ENCODE assay signal across 21 cellular contexts in the genomic region with DNA sequence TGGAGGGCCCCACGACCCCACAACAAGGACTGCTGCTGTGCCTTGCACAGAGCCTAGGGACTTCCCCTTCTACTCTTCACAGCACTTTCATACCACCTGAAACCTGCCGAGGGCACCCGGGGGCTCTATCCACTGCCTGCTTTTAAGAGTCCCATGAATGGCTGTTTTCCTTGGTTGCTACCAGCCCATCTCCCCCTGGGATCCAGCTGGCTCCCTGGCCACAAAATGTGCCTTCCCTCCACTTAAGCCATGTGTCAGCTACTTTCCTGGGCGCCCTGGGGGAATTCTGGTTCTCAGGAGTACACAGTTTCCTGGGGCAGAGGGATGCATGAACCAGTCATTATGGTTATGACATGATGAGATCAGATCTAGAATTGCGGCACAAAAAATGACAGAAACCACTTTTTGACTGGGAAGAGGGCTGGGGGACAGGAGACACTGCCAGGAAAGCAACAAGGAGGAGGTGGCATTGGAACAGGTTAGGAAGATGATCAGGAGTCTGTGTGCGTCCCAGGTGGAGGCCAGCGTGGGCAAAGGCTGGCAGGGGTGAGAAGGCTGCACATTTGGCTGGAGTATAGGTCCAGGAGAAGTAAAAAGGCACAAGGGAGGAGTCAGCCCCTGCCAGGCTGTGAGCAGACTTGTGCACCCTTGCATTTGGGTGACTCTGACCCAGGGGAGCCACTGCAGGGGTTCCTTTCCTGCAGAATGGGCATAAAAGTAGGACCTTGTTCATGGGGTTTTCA. TPM values are rescaled to one million over a fixed set of nuclear protein-coding genes. Genes with fewer than 3 reads are reported as not detected.
A peak's percentile ranks its signal among the peaks of the same experiment; 100 is the strongest.
DNase-seq lines count a peak whose midpoint lies in the region; ATAC-seq, FAIRE-seq and TF ChIP-seq lines count a peak whose summit lies in the region.
"Had no signal": no experiment of that assay in that cellular context is flagged by ENCODE, and none has a peak within 500 bp of the region (broad histone marks: within the 10 kb centered on the region; RNA-seq: fewer than 3 reads in every experiment).

No MANE protein-coding gene starts in this region.

- peak overlapping the region; percentile 30 for H4K91ac ChIP-seq in H1 (replicated peaks; ENCODE audit: insufficient read length, low read length)

- CTCF ChIA-PET in H1 (lab: Charles Lee; ENCODE audit: partially characterized antibody) = interaction anchor here (0.8 kb wide), 1 partner anchor 64 kb away, joined by 3 read pairs; no protein-coding TSS in a partner anchor

- no peaks in the 10 kb centered on the region; the same call in 1 of the 2 replicates for H3K79me1 ChIP-seq in H1 (ENCODE audit: low read depth, low read length)

- TF ChIP-seq CTCF in H1 (IDR thresholded peaks at IDR 0.05; ENCODE audit: control extremely low read depth in 1 of 3, insufficient read depth in 1 of 3, low read depth in 1 of 3, low read length in 3 of 3) = no peak

- H3K4me1 ChIP-seq in H1 (replicated peaks in 1 of 4; ENCODE audit: control insufficient read depth in 3 of 4, insufficient read depth in 4 of 4, low read length in 3 of 4) = peaks cover 0 to 21% (median 13%) of the 10 kb centered on the region in 4 experiments; a peak in 6 of 7 replicates

- POLR2A ChIA-PET in H1 (lab: Charles Lee; ENCODE audit: partially characterized antibody) = interaction anchor here (1.1 to 2.0 kb wide), 2 partner anchors 8 to 17 kb away, joined by 3 to 5 read pairs; no protein-coding TSS in a partner anchor

- no peak for ATAC-seq in T-helper 17 cell
- ATAC-seq: CD8-positive, alpha-beta T cell; left ventricle myocardium superior; naive thymus-derived CD4-positive, alpha-beta T cell; sciatic nerve had no signal

- no peak overlapping the region for H3K18ac ChIP-seq in H1 (ENCODE audit: extremely low read depth, low read length)

- no peak overlapping the region for H3K4me3 Mint-ChIP-seq in T-helper 17 cell
- H3K4me3 Mint-ChIP-seq: CD8-positive, alpha-beta T cell had no signal

- no peak overlapping the region for H2AFZ ChIP-seq in H1 (ENCODE audit: low read length)
- H2AFZ ChIP-seq: PC-9 had no signal

- no peaks in the 10 kb centered on the region for H3K9me3 ChIP-seq in H1 (ENCODE audit: insufficient read depth in 2 of 2, low read depth in 1 of 2, low read length in 1 of 2)
- no peaks in the 10 kb centered on the region for H3K9me3 ChIP-seq in T-helper 17 cell (ENCODE audit: control insufficient read depth, low read length, poor library complexity, severe bottlenecking)
- H3K9me3 ChIP-seq: testis had no signal

- no peak overlapping the region for H3K27ac ChIP-seq in H1 (ENCODE audit: low read depth, low read length)
- H3K27ac ChIP-seq: 22Rv1, coronary artery, PC-9, testis had no signal

- 0 out of 2 replicates have a peak overlapping the region, but pooled peaks have one; percentile 23 for H2BK12ac ChIP-seq in H1 (ENCODE audit: low read depth, low read length)

- H3K4me3 ChIP-seq in H1 (ENCODE audit: extremely low read depth in 1 of 4, insufficient read depth in 2 of 4, low read depth in 3 of 4, low read length in 4 of 4) = no peak overlapping the region
- H3K4me3 ChIP-seq: coronary artery, PC-9, testis had no signal

- H2BK20ac ChIP-seq in H1 (ENCODE audit: low read length) = no peak overlapping the region

- TF ChIP-seq RAD21 in H1 (IDR thresholded peaks at IDR 0.05 in 1 of 2, conservative IDR thresholded peaks at IDR 0.05 in 1 of 2; ENCODE audit: low read depth in 2 of 2, low read length in 2 of 2) = no peak

- no peak overlapping the region for H4K5ac ChIP-seq in H1 (ENCODE audit: insufficient read length, low read depth, low read length)

- no peak overlapping the region for H3K27ac Mint-ChIP-seq in T-helper 17 cell
- H3K27ac Mint-ChIP-seq: CD8-positive, alpha-beta T cell had no signal

- H3K9ac ChIP-seq in H1 (replicated peaks in 1 of 4; ENCODE audit: extremely low read depth in 1 of 4, low read depth in 3 of 4, low read length in 3 of 4) = no peak overlapping the region

- no peak overlapping the region for H3K23ac ChIP-seq in H1 (ENCODE audit: insufficient read length)

- H3K36me3 ChIP-seq in H1 (ENCODE audit: control insufficient read depth in 2 of 4, insufficient read depth in 4 of 4, low read length in 3 of 4) = no peaks in the 10 kb centered on the region

- no peak for TF ChIP-seq EP300 in H1 (IDR thresholded peaks at IDR 0.05; ENCODE audit: borderline replicate concordance in 1 of 2, low read depth in 2 of 2, low read length in 2 of 2)

- H3K36me3 Mint-ChIP-seq in T-helper 17 cell (ENCODE audit: low read depth) = peaks cover 5% of the 10 kb centered on the region
- H3K36me3 Mint-ChIP-seq: CD8-positive, alpha-beta T cell had no signal

- H3K4ac ChIP-seq in H1 (replicated peaks; ENCODE audit: insufficient read length, low read depth, low read length) = no peak overlapping the region

- WGBS in H1 (ENCODE audit: extremely low coverage in 1 of 2, insufficient coverage in 1 of 2, insufficient read length in 1 of 2, insufficient replicate concordance in 2 of 2, low coverage in 1 of 2, low lambda C conversion rate in 2 of 2, missing lambda C conversion rate in 1 of 2), 2 experiments = 79% methylated on average over 7 of the region's 7 CpGs; no CpG with 5 or more reads in 1 of the 2 experiments

- peaks cover 15% of the 10 kb centered on the region for H3K23me2 ChIP-seq in H1 (ENCODE audit: low read depth, low read length)

- no peak overlapping the region for H3K4me2 ChIP-seq in H1 (ENCODE audit: insufficient read depth in 1 of 2, low read depth in 2 of 2, low read length in 2 of 2)
- H3K4me2 ChIP-seq: PC-9 had no signal

- peak; percentile 22 for DNase-seq in DMS 273 (lab: John Stamatoyannopoulos, UW; ENCODE audit: unreplicated experiment)
- DNase-seq in DMS 273 treated with DMSO at 0.1 percent for 48 hours (lab: John Stamatoyannopoulos, UW) = no peak
- DNase-seq in GM18507 (ENCODE audit: extremely low spot score, insufficient read length, low read depth) = no peak
- peak; percentile 65 for DNase-seq in NCI-H2171 (lab: John Stamatoyannopoulos, UW)
- DNase-seq in H1 (ENCODE audit: low read depth in 1 of 2, low spot score in 2 of 2) = no peak
- DNase-seq in T-helper 17 cell = no peak
- no peak for DNase-seq in HK-2 (ENCODE audit: unreplicated experiment)
- DNase-seq in SW 1271 (lab: John Stamatoyannopoulos, UW) = no peak
- DNase-seq: activated CD4-positive, CD25-positive, alpha-beta regulatory T cell treated with anti-CD3 and anti-CD28 coated beads, Interleukin-2, amount 50 U/mL, for 72 hours; CD8-positive, alpha-beta T cell; GDM1; left ventricle myocardium superior; NCI-H226; PC-9; testis had no signal

- H4K20me1 ChIP-seq in H1 (replicated peaks in 1 of 2; ENCODE audit: control insufficient read depth in 1 of 2, insufficient read depth in 2 of 2, low read length in 2 of 2) = no peaks in the 10 kb centered on the region

- H3K4me1 Mint-ChIP-seq in T-helper 17 cell = peaks cover 23% of the 10 kb centered on the region

- no peak overlapping the region for H2AK5ac ChIP-seq in H1 (ENCODE audit: low read depth, low read length)

- peaks cover 0 to 21% (median 12%) of the 10 kb centered on the region in 4 experiments; a peak in 6 of 7 replicates for H3K27me3 ChIP-seq in H1 (replicated peaks in 1 of 4; ENCODE audit: control insufficient read depth in 3 of 4, extremely low read depth in 1 of 4, insufficient read depth in 3 of 4, low read length in 3 of 4)
- H3K27me3 ChIP-seq: testis had no signal

- H2BK5ac ChIP-seq in H1 (ENCODE audit: low read depth, low read length) = no peak overlapping the region

- FAIRE-seq in GM18507 (lab: Jason Lieb, UNC) = peak; percentile 84
- FAIRE-seq in H1 (lab: Jason Lieb, UNC) = no peak

- no peak for TF ChIP-seq POLR2A in H1 (IDR thresholded peaks at IDR 0.05; ENCODE audit: control extremely low read depth in 1 of 2, low read depth in 2 of 2, low read length in 2 of 2)

- H3K56ac ChIP-seq in H1 (replicated peaks; ENCODE audit: insufficient read length, low read depth, low read length) = no peak overlapping the region

- no peak overlapping the region for H3K14ac ChIP-seq in H1 (ENCODE audit: insufficient read length)

- H3K27me3 Mint-ChIP-seq in T-helper 17 cell = peaks cover 31% of the 10 kb centered on the region

- H3K79me2 ChIP-seq in H1 (ENCODE audit: control insufficient read depth in 1 of 2, insufficient read depth in 2 of 2, low read length in 2 of 2) = peaks cover 0 to 14% of the 10 kb centered on the region in 2 experiments; a peak in 2 of 4 replicates

- no peak overlapping the region for H2BK120ac ChIP-seq in H1 (replicated peaks; ENCODE audit: low read depth, low read length)

- peak overlapping the region; percentile 18; the same call in 1 of the 2 replicates for H2BK15ac ChIP-seq in H1 (ENCODE audit: low read length)

- no peak overlapping the region; the same call in 1 of the 2 replicates for H4K8ac ChIP-seq in H1 (ENCODE audit: extremely low read depth, insufficient read depth, low read length)

TF ChIP-seq in H1, 55 proteins besides CTCF, POLR2A, EP300 and RAD21 (continues in another document):
- no peak for TF ChIP-seq TAF7 (optimal IDR thresholded peaks at IDR 0.05; ENCODE audit: borderline replicate concordance, low read depth, low read length)
- TF ChIP-seq SIN3A (conservative IDR thresholded peaks at IDR 0.05 in 1 of 2, IDR thresholded peaks at IDR 0.05 in 1 of 2; ENCODE audit: low read depth in 1 of 2, low read length in 2 of 2) = no peak
- no peak for TF ChIP-seq SRF (IDR thresholded peaks at IDR 0.05; ENCODE audit: low read depth, low read length)
- TF ChIP-seq TBP (IDR thresholded peaks at IDR 0.05; ENCODE audit: low read depth, low read length) = no peak
- TF ChIP-seq CEBPB (IDR thresholded peaks at IDR 0.05; ENCODE audit: low read depth, low read length) = no peak

RNA-seq across cellular contexts. Expression of a gene that starts 3.2 kb away (rescaled TPM):
- 32.7 and 35.1 TPM in 2 replicates for total RNA-seq in H1 (2021; fragmentation: NEBNext Ultra II Directional; extraction: Animal tissue kit (Norgen Biotek cat#: 25700))
- polyA plus RNA-seq in H1 (2011; rRNA removed) = 23.2 and 26.7 TPM in 2 replicates
- 16.7 TPM for polyA plus RNA-seq in H1 (2011; cell fraction: cytosol; rRNA removed)
- 26.1 TPM for polyA plus RNA-seq in H1 (2011; cell fraction: nucleus; rRNA removed)
- polyA plus RNA-seq in H1 (2012, experiment 1 of 2) = 15.0 to 25.1 TPM (median 23.2 TPM) in 4 replicates
- 20.2 TPM for polyA plus RNA-seq in H1 (2012, experiment 2 of 2)
- 29.7 TPM for polyA plus RNA-seq in H1 (2013, experiment 1 of 2)
- 29.6 TPM for polyA plus RNA-seq in H1 (2013, experiment 2 of 2)
- 13.4 and 14.5 TPM in 2 replicates for polyA minus RNA-seq in H1 (2011; rRNA and poly(A)+ RNA removed)
- 13.3 TPM for polyA minus RNA-seq in H1 (2011; cell fraction: cytosol; rRNA and poly(A)+ RNA removed)
- polyA minus RNA-seq in H1 (2011; cell fraction: nucleus; rRNA and poly(A)+ RNA removed) = 12.3 TPM
- total RNA-seq in T-helper 17 cell = under 1 TPM; 0.20 to 0.34 TPM
- total RNA-seq: CD8-positive, alpha-beta T cell; fibroblast of lung; MCF 10A; PC-9 had no signal
- polyA plus RNA-seq: naive thymus-derived CD4-positive, alpha-beta T cell had no signal

RNA-seq across cellular contexts. Expression of a gene that starts 40.6 kb away (rescaled TPM):
- 65.5 and 66.1 TPM in 2 replicates for total RNA-seq in H1 (2021; fragmentation: NEBNext Ultra II Directional; extraction: Animal tissue kit (Norgen Biotek cat#: 25700))
- 106 and 149 TPM in 2 replicates for polyA plus RNA-seq in H1 (2011; rRNA removed)
- 92.6 TPM for polyA plus RNA-seq in H1 (2011; cell fraction: cytosol; rRNA removed)
- 266 TPM for polyA plus RNA-seq in H1 (2011; cell fraction: nucleus; rRNA removed)
- 57.0 to 78.2 TPM (median 75.2 TPM) in 4 replicates for polyA plus RNA-seq in H1 (2012, experiment 1 of 2)
- polyA plus RNA-seq in H1 (2012, experiment 2 of 2) = 75.0 TPM
- 49.8 TPM for polyA plus RNA-seq in H1 (2013, experiment 1 of 2)
- 49.9 TPM for polyA plus RNA-seq in H1 (2013, experiment 2 of 2)
- polyA minus RNA-seq in H1 (2011; rRNA and poly(A)+ RNA removed) = 31.7 and 34.1 TPM in 2 replicates
- 33.5 TPM for polyA minus RNA-seq in H1 (2011; cell fraction: cytosol; rRNA and poly(A)+ RNA removed)
- 47.5 TPM for polyA minus RNA-seq in H1 (2011; cell fraction: nucleus; rRNA and poly(A)+ RNA removed)
- total RNA-seq in T-helper 17 cell = 10 to 100 TPM; 25.9 to 28.6 TPM

Comparison
In these comparisons a context has a peak if more than half of its experiments do, and no peak if none do; other contexts are left out.
1. DNase-seq: peak in DMS 273 (single experiment) and NCI-H2171 (single experiment); none in DMS 273 treated with DMSO at 0.1 percent for 48 hours (single experiment), GM18507 (single experiment), H1 (0 of 2), T-helper 17 cell (0 of 3), HK-2 (single experiment) and SW 1271 (0 of 2).
2. RNA of a gene that starts 3.2 kb away (total RNA-seq): 32.7 to 35.1 TPM in H1; 0.20 to 0.34 TPM in T-helper 17 cell; every median in the first group is over 10 times any median in the second.